In the genomic region with DNA sequence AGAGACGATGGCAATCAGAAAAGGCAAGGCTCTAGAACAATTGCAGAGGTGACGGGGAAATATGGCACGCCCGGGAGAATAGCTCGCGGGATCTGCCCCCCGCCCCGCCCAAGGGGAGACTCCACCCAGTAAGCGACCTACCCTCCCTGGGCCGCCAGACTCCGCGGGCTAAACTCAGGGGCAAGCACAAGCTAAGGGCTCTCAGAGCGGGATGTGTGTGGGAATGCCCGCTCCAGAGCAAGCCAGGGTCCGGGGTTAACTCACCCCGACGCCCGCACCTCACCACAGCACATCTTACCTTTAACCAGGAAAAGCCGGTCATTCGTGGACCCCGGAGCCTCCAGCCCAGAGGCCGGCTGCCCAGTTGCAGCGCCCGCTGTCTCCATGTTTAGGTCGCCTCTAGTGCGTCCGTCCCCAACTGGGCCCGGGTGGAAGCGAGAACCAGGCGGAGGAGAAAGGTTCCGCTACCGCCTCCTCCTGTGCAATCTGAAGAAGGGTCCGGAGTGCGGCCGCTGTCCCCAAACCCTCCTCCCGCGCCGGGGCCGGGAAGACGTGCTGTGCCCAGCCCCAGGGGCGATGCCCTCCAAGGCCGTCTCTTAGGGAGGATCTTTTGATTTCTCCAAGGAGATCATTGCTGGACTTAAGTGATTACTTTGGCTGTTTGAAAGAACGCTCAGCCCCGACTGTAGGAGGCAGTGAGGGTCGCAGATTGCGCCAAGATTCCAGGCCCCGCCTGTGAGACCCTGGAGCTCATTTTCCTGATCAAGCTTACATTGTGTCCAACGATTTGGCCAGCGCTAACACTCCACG, we compare ENCODE assay signal across 8 cellular contexts. TPM values are rescaled to one million over a fixed set of nuclear protein-coding genes. Genes with fewer than 3 reads are reported as not detected.
DNase-seq lines count a peak whose midpoint lies in the region; ATAC-seq and TF ChIP-seq lines count a peak whose summit lies in the region.

A gene (minus strand): TSS at position 406 of the 810 bp plus-strand sequence. CDS start 20 bp downstream, at position 386.

- no peaks in the 10 kb centered on the region for H3K27me3 Mint-ChIP-seq in Calu3 (ENCODE audit: unreplicated experiment)
- peaks cover 20% of the 10 kb centered on the region for H3K27me3 Mint-ChIP-seq in neural crest cell (ENCODE audit: low read depth)

- H3K27ac Mint-ChIP-seq in Calu3 (ENCODE audit: unreplicated experiment) (peak within 1 kb of the TSS; percentile 60), neural crest cell (ENCODE audit: unreplicated experiment) (peak within 1 kb of the TSS; percentile 99)

- H3K36me3 Mint-ChIP-seq in Calu3 (ENCODE audit: insufficient read depth, unreplicated experiment): peaks cover 17% of the 10 kb centered on the region
- H3K36me3 Mint-ChIP-seq in neural crest cell (ENCODE audit: low read depth): no peaks in the 10 kb centered on the region

- peak within 1 kb of the TSS; percentile 93 to 97 (median 94) for H3K4me3 ChIP-seq in subcutaneous abdominal adipose tissue (ENCODE audit: low read depth in 1 of 5, low read length in 5 of 5)

- H3K36me3 ChIP-seq in subcutaneous abdominal adipose tissue (ENCODE audit: control insufficient read depth in 5 of 5, insufficient read depth in 5 of 5, low read length in 5 of 5): peaks cover 5 to 15% (median 13%) of the 10 kb centered on the region in 5 donors

- peak within 1 kb of the TSS; percentile 79 to 97 (median 92) for H3K9ac ChIP-seq in subcutaneous abdominal adipose tissue (ENCODE audit: low read length in 5 of 5)

- no peaks in the 10 kb centered on the region for H3K9me3 Mint-ChIP-seq in Calu3 (ENCODE audit: low read depth, unreplicated experiment)
- no peaks in the 10 kb centered on the region for H3K9me3 Mint-ChIP-seq in neural crest cell

- TF ChIP-seq CTCF in Calu3 (IDR thresholded peaks at IDR 0.05; ENCODE audit: unreplicated experiment): no peak
- peak; percentile 51 for TF ChIP-seq CTCF in neural crest cell (conservative IDR thresholded peaks at IDR 0.05)

- H3K4me1 Mint-ChIP-seq in Calu3 (ENCODE audit: low read depth, unreplicated experiment): peaks cover 21% of the 10 kb centered on the region
- peaks cover 26% of the 10 kb centered on the region for H3K4me1 Mint-ChIP-seq in neural crest cell

- CTCF ChIA-PET in Calu3 (lab: Charles Lee): interaction anchor here (0.6 to 1.5 kb wide), 4 partner anchors 9 to 395 kb away, joined by 3 to 5 read pairs (median 4); no protein-coding TSS in a partner anchor

- DNase-seq in Calu3: peak; percentile 90
- peak; percentile 98 for DNase-seq in KBM-7
- peak; percentile 89 for DNase-seq in activated T-cell treated with anti-CD3 and anti-CD28 coated beads for 48 hours (ENCODE audit: low read depth)
- DNase-seq in fibroblast of peridontal ligament (ENCODE audit: extremely low read depth): peak; percentile 93
- peak; percentile 97 for DNase-seq in neural crest cell (ENCODE audit: low read depth, low spot score)
- DNase-seq in NCI-H446 treated with DMSO at 0.1 percent for 48 hours (lab: John Stamatoyannopoulos, UW): no peak

- no peaks in the 10 kb centered on the region for H3K9me3 ChIP-seq in subcutaneous abdominal adipose tissue (ENCODE audit: control insufficient read depth in 5 of 5, low read length in 5 of 5)

- H3K27ac ChIP-seq in subcutaneous abdominal adipose tissue (ENCODE audit: low read depth, low read length): peak within 1 kb of the TSS; percentile 96

- ATAC-seq in GM21619 (IDR thresholded peaks at IDR 0.05; ENCODE audit: unreplicated experiment): peak; percentile 91

- peak within 1 kb of the TSS; percentile 83 for H3K4me3 Mint-ChIP-seq in Calu3 (ENCODE audit: low read depth, unreplicated experiment)
- peak within 1 kb of the TSS; percentile 93 for H3K4me3 Mint-ChIP-seq in neural crest cell

- H3K27me3 ChIP-seq in subcutaneous abdominal adipose tissue (ENCODE audit: control insufficient read depth in 5 of 5, insufficient read depth in 4 of 5, low read length in 5 of 5): no peaks in the 10 kb centered on the region

- peaks cover 2 to 19% (median 18%) of the 10 kb centered on the region in 5 donors for H3K4me1 ChIP-seq in subcutaneous abdominal adipose tissue (ENCODE audit: control insufficient read depth in 5 of 5, insufficient read depth in 5 of 5, low read length in 5 of 5)

- in situ Hi-C loops in KBM-7 (cut with MboI; ENCODE audit: low pct_unique_long_range_greater_than_20kb, low sequenced_read_pairs): no loop called here

- BruUV-seq in Calu3 (replicated peaks; lab: Mats Ljungman, UMichigan): no TSS peak

- intact Hi-C loops in Calu3 (cut with micrococcal nuclease; ENCODE audit: unreplicated experiment): loop anchor here (5.0 kb wide), 2 partner anchors 59 to 214 kb away; a partner anchor contains a TSS

RNA-seq across cellular contexts. Expression of the gene that starts here (rescaled TPM):
- total RNA-seq in Calu3 (2022): 7.9 and 9.9 TPM in 2 replicates
- total RNA-seq in neural crest cell: 10.4 and 11.3 TPM in 2 replicates
